In the genomic region with DNA sequence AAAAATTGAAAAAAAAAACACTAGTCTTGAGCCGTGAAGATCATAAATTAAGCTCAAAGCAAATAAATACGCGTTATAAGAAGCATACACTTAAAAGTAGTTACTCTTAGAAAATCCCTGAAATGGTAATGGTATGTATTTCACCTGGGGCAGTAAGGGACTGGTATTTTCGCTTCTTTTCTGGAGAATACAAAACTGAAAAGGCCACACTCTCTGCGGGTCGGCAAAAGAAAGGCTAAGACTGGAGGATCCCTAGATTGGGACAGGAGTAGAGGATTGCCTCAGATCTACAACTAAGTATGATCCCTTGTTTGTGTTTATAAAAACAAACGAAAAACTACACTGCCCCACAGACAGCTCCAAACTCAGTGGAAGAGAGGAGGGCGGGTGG, we compare ENCODE assay signal across 8 cellular contexts. TPM values are rescaled to one million over a fixed set of nuclear protein-coding genes. Genes with fewer than 3 reads are reported as not detected.
A peak's percentile ranks its signal among the peaks of the same experiment; 100 is the strongest.
DNase-seq lines count a peak whose midpoint lies in the region; ATAC-seq, FAIRE-seq and TF ChIP-seq lines count a peak whose summit lies in the region.

No MANE protein-coding gene starts in this region.

- H3K4me1 ChIP-seq in DND-41 (ENCODE audit: insufficient read depth, low read length) (peaks cover 29% of the 10 kb centered on the region), esophagus muscularis mucosa (peaks cover 16 to 51% (median 33%) of the 10 kb centered on the region in 4 donors), pancreas (peaks cover 0 to 13% (median 6%) of the 10 kb centered on the region in 3 donors)

- DNase-seq in DND-41, result no peak
- DNase-seq in OCI-M1 (lab: John Stamatoyannopoulos, UW), result peak; percentile 82
- no peak for DNase-seq in esophagus muscularis mucosa (ENCODE audit: extremely low spot score)
- DNase-seq in pancreas, result no peak
- no peak for DNase-seq in EL
- DNase-seq in GM03348 (ENCODE audit: low spot score), result no peak
- no peak for DNase-seq in cerebellar cortex (ENCODE audit: low spot score)

- H2AFZ ChIP-seq in DND-41 (ENCODE audit: low read depth, low read length), result peak overlapping the region; percentile 97

- peak overlapping the region; percentile 81 for H3K9ac ChIP-seq in DND-41 (ENCODE audit: low read depth, low read length)

- H3K9me3 ChIP-seq in DND-41 (ENCODE audit: insufficient read depth, low read length, severe bottlenecking) (no peaks in the 10 kb centered on the region), esophagus muscularis mucosa (no peaks in the 10 kb centered on the region), pancreas (no peaks in the 10 kb centered on the region)

- 1% methylated on average over 8 of the region's 8 CpGs for WGBS in esophagus muscularis mucosa
- 0 to 1% methylated on average over 8 of the region's 8 CpGs for WGBS in pancreas, 2 donors

- H3K36me3 ChIP-seq in DND-41 (ENCODE audit: insufficient read depth, low read length) (peaks cover 25% of the 10 kb centered on the region), esophagus muscularis mucosa (peaks cover 0 to 17% (median 2%) of the 10 kb centered on the region in 4 donors), pancreas (no peaks in the 10 kb centered on the region)

- H4K20me1 ChIP-seq in DND-41 (ENCODE audit: insufficient read depth, low read length), result peaks cover 2% of the 10 kb centered on the region; the same call in 1 of the 2 replicates

- H3K4me2 ChIP-seq in DND-41 (ENCODE audit: insufficient read depth, low read length), result peak overlapping the region; percentile 76

- H3K79me2 ChIP-seq in DND-41 (ENCODE audit: insufficient read depth, low read length), result peaks cover 68% of the 10 kb centered on the region

- H3K27me3 ChIP-seq in DND-41 (ENCODE audit: insufficient read depth, low read length, poor library complexity) (no peaks in the 10 kb centered on the region), esophagus muscularis mucosa (no peaks in the 10 kb centered on the region), pancreas (no peaks in the 10 kb centered on the region)

- peak overlapping the region; percentile 94 for H3K27ac ChIP-seq in DND-41 (ENCODE audit: low read length)
- peak overlapping the region; percentile 88 to 96 (median 93) for H3K27ac ChIP-seq in esophagus muscularis mucosa (replicated peaks in 1 of 4)
- peak overlapping the region; percentile 91 to 98 (median 97) for H3K27ac ChIP-seq in pancreas

- H3K4me3 ChIP-seq in DND-41 (ENCODE audit: low read depth in 1 of 2, low read length in 2 of 2) (peak overlapping the region; percentile 80 to 83), esophagus muscularis mucosa (peak overlapping the region; percentile 80 to 98 (median 97)), pancreas (peak overlapping the region; percentile 52 to 81 (median 66))

- no peak for FAIRE-seq in pancreas (lab: Jason Lieb, UNC)

- intact Hi-C loops in esophagus muscularis mucosa (cut with DNase I) (loop anchor here (5.0 kb wide), 2 partner anchors 129 to 204 kb away; partner anchors contain the start of genes GTF2H1 and HPS5), pancreas (cut with DNase I) (no loop called here)

- no peak for TF ChIP-seq EP300 in esophagus muscularis mucosa (IDR thresholded peaks at IDR 0.05)

- no peak for TF ChIP-seq CTCF in DND-41 (IDR thresholded peaks at IDR 0.05; ENCODE audit: borderline replicate concordance, extremely low read depth, low read length, poor library complexity, severe bottlenecking)
- no peak for TF ChIP-seq CTCF in esophagus muscularis mucosa (IDR thresholded peaks at IDR 0.05)
- TF ChIP-seq CTCF in pancreas (IDR thresholded peaks at IDR 0.05), result no peak

- TF ChIP-seq POLR2A in esophagus muscularis mucosa (IDR thresholded peaks at IDR 0.05; ENCODE audit: low read depth), result no peak

- ATAC-seq in DND-41 (ENCODE audit: insufficient read depth, low read depth) (no peak), pancreas (peak in 3 of 4 donors; percentile 17 to 39 (median 38)), esophagus mucosa (no peak)

RNA-seq across cellular contexts. Expression of gene TSG101, which starts 0.6 kb away (rescaled TPM):
- 10 to 100 TPM; 60.1 to 93.2 (median 80.5) TPM for total RNA-seq in esophagus muscularis mucosa
- total RNA-seq in pancreas, result 10 to 100 TPM; 16.9 to 33.7 (median 22.2) TPM
- polyA plus RNA-seq in pancreas, result 10 to 100 TPM; 15.7 to 32.7 TPM
- total RNA-seq in esophagus mucosa, result 52.9 TPM

Comparison
In these comparisons a context has a peak if more than half of its experiments do, and no peak if none do; other contexts are left out.
1. ATAC-seq: peak in pancreas (3 of 4); none in DND-41 (single experiment) and esophagus mucosa (single experiment).
2. Peak in every context shown above with its lines, with median percentiles within 50 percentile points of each other: H3K27ac ChIP-seq and H3K4me3 ChIP-seq.